23 cellular contexts compared by ENCODE assay signal in genomic region chr3:124053871-124054270, GRCh38. TPM values are rescaled to one million over a fixed set of nuclear protein-coding genes. Genes with fewer than 3 reads are reported as not detected.
DNase-seq lines count a peak whose midpoint lies in the region; ATAC-seq and TF ChIP-seq lines count a peak whose summit lies in the region.
"Had no signal": no experiment of that assay in that cellular context is flagged by ENCODE, and none has a peak within 500 bp of the region (broad histone marks: within the 10 kb centered on the region; RNA-seq: fewer than 3 reads in every experiment).

No MANE protein-coding gene starts in this region.

- H3K27me3 Mint-ChIP-seq in activated naive CD8-positive, alpha-beta T cell treated with anti-CD3 and anti-CD28 coated beads, Interleukin-2, amount 10 ng/mL, durations not matched to agents 7 days and 5 days = peaks cover 37% of the 10 kb centered on the region
- H3K27me3 Mint-ChIP-seq in activated naive CD8-positive, alpha-beta T cell treated with anti-CD3 and anti-CD28 coated beads for 36 hours = peaks cover 35% of the 10 kb centered on the region
- peaks cover 5% of the 10 kb centered on the region; the same call in 1 of the 2 replicates for H3K27me3 Mint-ChIP-seq in WTC11 (ENCODE audit: low read depth)
- H3K27me3 Mint-ChIP-seq in naive thymus-derived CD8-positive, alpha-beta T cell = peaks cover 14 to 63% (median 36%) of the 10 kb centered on the region in 5 donors

- no peak for DNase-seq in activated naive CD8-positive, alpha-beta T cell treated with anti-CD3 and anti-CD28 coated beads, Interleukin-2, amount 10 ng/mL, durations not matched to agents 7 days and 5 days
- DNase-seq in activated naive CD8-positive, alpha-beta T cell treated with anti-CD3 and anti-CD28 coated beads for 36 hours = no peak
- DNase-seq in NCI-H1105 treated with DMSO at 0.1 percent for 48 hours (lab: John Stamatoyannopoulos, UW) (peak; percentile 46), WTC11 (ENCODE audit: low spot score) (no peak), retina (peak; percentile 21)
- DNase-seq in naive thymus-derived CD8-positive, alpha-beta T cell = no peak
- DNase-seq in effector CD8-positive, alpha-beta T cell (lab: John Stamatoyannopoulos, UW) = no peak
- DNase-seq: activated CD4-positive, alpha-beta T cell treated with anti-CD3 and anti-CD28 coated beads for 1 hour; activated naive CD4-positive, alpha-beta T cell; activated T-cell treated with anti-CD3 and anti-CD28 coated beads, Interleukin-2, amount 50 U/mL, for 1 hour; amygdala; CD4-positive, alpha-beta memory T cell; HCEC 1CT; IMR-90; naive thymus-derived CD4-positive, alpha-beta T cell; NCI-H2081; NK-92 treated with Interleukin-12 subunit alpha and Interleukin-12 subunit beta, amount 100 ng/mL, for 24 hours; SIG-M5; spleen; stimulated activated CD4-positive, alpha-beta T cell treated with anti-CD3 and anti-CD28 coated beads, Interleukin-4, amount 100 ng/mL, for 24 hours; stimulated activated naive CD4-positive, alpha-beta T cell treated with Interleukin-2 at 50 U/mL for 16 hours; tibial artery had no signal

- peak; percentile 60 for ATAC-seq in activated naive CD8-positive, alpha-beta T cell treated with anti-CD3 and anti-CD28 coated beads, Interleukin-2, amount 10 ng/mL, durations not matched to agents 7 days and 5 days (ENCODE audit: low read depth)
- peak; percentile 36; the same call in 1 of the 2 replicates for ATAC-seq in WTC11
- no peak for ATAC-seq in naive thymus-derived CD8-positive, alpha-beta T cell
- ATAC-seq: left lobe of liver; naive thymus-derived CD4-positive, alpha-beta T cell had no signal

- H3K9me3 Mint-ChIP-seq in activated naive CD8-positive, alpha-beta T cell treated with anti-CD3 and anti-CD28 coated beads, Interleukin-2, amount 10 ng/mL, durations not matched to agents 7 days and 5 days = no peaks in the 10 kb centered on the region
- H3K9me3 Mint-ChIP-seq in activated naive CD8-positive, alpha-beta T cell treated with anti-CD3 and anti-CD28 coated beads for 36 hours = no peaks in the 10 kb centered on the region
- peaks cover 16% of the 10 kb centered on the region for H3K9me3 Mint-ChIP-seq in WTC11
- peaks cover 0 to 5% (median 0%) of the 10 kb centered on the region in 9 donors for H3K9me3 Mint-ChIP-seq in naive thymus-derived CD8-positive, alpha-beta T cell

- no peak overlapping the region for H3K27ac Mint-ChIP-seq in activated naive CD8-positive, alpha-beta T cell treated with anti-CD3 and anti-CD28 coated beads, Interleukin-2, amount 10 ng/mL, durations not matched to agents 7 days and 5 days
- H3K27ac Mint-ChIP-seq in activated naive CD8-positive, alpha-beta T cell treated with anti-CD3 and anti-CD28 coated beads for 36 hours = no peak overlapping the region
- no peak overlapping the region for H3K27ac Mint-ChIP-seq in WTC11
- no peak overlapping the region for H3K27ac Mint-ChIP-seq in naive thymus-derived CD8-positive, alpha-beta T cell
- H3K27ac Mint-ChIP-seq: CD4-positive, alpha-beta memory T cell; naive thymus-derived CD4-positive, alpha-beta T cell had no signal

- H3K4me3 Mint-ChIP-seq in activated naive CD8-positive, alpha-beta T cell treated with anti-CD3 and anti-CD28 coated beads, Interleukin-2, amount 10 ng/mL, durations not matched to agents 7 days and 5 days = no peak overlapping the region
- no peak overlapping the region for H3K4me3 Mint-ChIP-seq in activated naive CD8-positive, alpha-beta T cell treated with anti-CD3 and anti-CD28 coated beads for 36 hours
- no peak overlapping the region for H3K4me3 Mint-ChIP-seq in WTC11
- no peak overlapping the region for H3K4me3 Mint-ChIP-seq in naive thymus-derived CD8-positive, alpha-beta T cell
- H3K4me3 Mint-ChIP-seq: CD4-positive, alpha-beta memory T cell; naive thymus-derived CD4-positive, alpha-beta T cell had no signal

- peaks cover 2% of the 10 kb centered on the region for H3K4me1 Mint-ChIP-seq in activated naive CD8-positive, alpha-beta T cell treated with anti-CD3 and anti-CD28 coated beads, Interleukin-2, amount 10 ng/mL, durations not matched to agents 7 days and 5 days
- no peaks in the 10 kb centered on the region for H3K4me1 Mint-ChIP-seq in activated naive CD8-positive, alpha-beta T cell treated with anti-CD3 and anti-CD28 coated beads for 36 hours
- peaks cover 6% of the 10 kb centered on the region; the same call in 1 of the 2 replicates for H3K4me1 Mint-ChIP-seq in WTC11
- H3K4me1 Mint-ChIP-seq in naive thymus-derived CD8-positive, alpha-beta T cell = no peaks in the 10 kb centered on the region
- H3K4me1 Mint-ChIP-seq: CD4-positive, alpha-beta memory T cell; naive thymus-derived CD4-positive, alpha-beta T cell had no signal

- CTCF ChIA-PET in WTC11 (lab: Charles Lee) = no interaction called here

- H3K36me3 Mint-ChIP-seq in activated naive CD8-positive, alpha-beta T cell treated with anti-CD3 and anti-CD28 coated beads, Interleukin-2, amount 10 ng/mL, durations not matched to agents 7 days and 5 days = no peaks in the 10 kb centered on the region
- H3K36me3 Mint-ChIP-seq in activated naive CD8-positive, alpha-beta T cell treated with anti-CD3 and anti-CD28 coated beads for 36 hours = no peaks in the 10 kb centered on the region
- H3K36me3 Mint-ChIP-seq in WTC11 = peaks cover 9% of the 10 kb centered on the region; the same call in 1 of the 2 replicates
- H3K36me3 Mint-ChIP-seq in naive thymus-derived CD8-positive, alpha-beta T cell = no peaks in the 10 kb centered on the region
- H3K36me3 Mint-ChIP-seq: CD4-positive, alpha-beta memory T cell; naive thymus-derived CD4-positive, alpha-beta T cell had no signal

- POLR2A ChIA-PET in activated naive CD8-positive, alpha-beta T cell treated with anti-CD3 and anti-CD28 coated beads, Interleukin-2, amount 10 ng/mL, durations not matched to agents 7 days and 5 days (lab: Charles Lee) = no interaction called here
- POLR2A ChIA-PET in WTC11 (lab: Charles Lee) = no interaction called here
- POLR2A ChIA-PET in naive thymus-derived CD8-positive, alpha-beta T cell (lab: Charles Lee) = no interaction called here

- no peak for TF ChIP-seq CTCF in WTC11 (IDR thresholded peaks at IDR 0.05)

TF ChIP-seq in WTC11, 78 proteins besides CTCF, POLR2A, EP300 and RAD21:
- no peak for TF ChIP-seq ZNF263 (CRISPR knock-in tag; IDR thresholded peaks at IDR 0.05; ENCODE audit: low read depth)
- TF ChIP-seq ZNF512 (CRISPR knock-in tag; IDR thresholded peaks at IDR 0.05; ENCODE audit: borderline replicate concordance) = no peak
- TF ChIP-seq ZNF532 (CRISPR knock-in tag; IDR thresholded peaks at IDR 0.05; ENCODE audit: borderline replicate concordance) = no peak
- TF ChIP-seq NR3C1 (CRISPR knock-in tag; conservative IDR thresholded peaks at IDR 0.05; ENCODE audit: low read depth) = no peak

RNA-seq across cellular contexts. Expression of gene KALRN, which starts 20.7 kb away (rescaled TPM):
- 1 to 10 TPM; 3.4 to 4.0 TPM for total RNA-seq in activated naive CD8-positive, alpha-beta T cell treated with anti-CD3 and anti-CD28 coated beads, Interleukin-2, amount 10 ng/mL, durations not matched to agents 7 days and 5 days
- total RNA-seq in activated naive CD8-positive, alpha-beta T cell treated with anti-CD3 and anti-CD28 coated beads for 36 hours = 1 to 10 TPM; 5.9 to 6.9 TPM
- 10.4 to 15.1 TPM (median 11.4 TPM) in 3 replicates for total RNA-seq in WTC11 (2021)
- total RNA-seq in naive thymus-derived CD8-positive, alpha-beta T cell = 1 to 10 TPM; 2.6 to 4.4 TPM
- polyA plus RNA-seq in naive thymus-derived CD8-positive, alpha-beta T cell = under 1 TPM in 2 of 3 donors, not detected in 1; 0.73 to 0.75 TPM

Comparison
In these comparisons a context has a peak if more than half of its experiments do, and no peak if none do; other contexts are left out.
1. ATAC-seq: peak in activated naive CD8-positive, alpha-beta T cell treated with anti-CD3 and anti-CD28 coated beads, Interleukin-2, amount 10 ng/mL, durations not matched to agents 7 days and 5 days (single experiment) and WTC11 (single experiment); none in naive thymus-derived CD8-positive, alpha-beta T cell (0 of 2).
2. DNase-seq: peak in NCI-H1105 treated with DMSO at 0.1 percent for 48 hours (single experiment) and retina (single experiment); none in activated naive CD8-positive, alpha-beta T cell treated with anti-CD3 and anti-CD28 coated beads, Interleukin-2, amount 10 ng/mL, durations not matched to agents 7 days and 5 days (single experiment), activated naive CD8-positive, alpha-beta T cell treated with anti-CD3 and anti-CD28 coated beads for 36 hours (single experiment), WTC11 (single experiment), naive thymus-derived CD8-positive, alpha-beta T cell (0 of 10) and effector CD8-positive, alpha-beta T cell (single experiment).